Comparison of ENCODE assay signal across 8 cellular contexts in the genomic region with DNA sequence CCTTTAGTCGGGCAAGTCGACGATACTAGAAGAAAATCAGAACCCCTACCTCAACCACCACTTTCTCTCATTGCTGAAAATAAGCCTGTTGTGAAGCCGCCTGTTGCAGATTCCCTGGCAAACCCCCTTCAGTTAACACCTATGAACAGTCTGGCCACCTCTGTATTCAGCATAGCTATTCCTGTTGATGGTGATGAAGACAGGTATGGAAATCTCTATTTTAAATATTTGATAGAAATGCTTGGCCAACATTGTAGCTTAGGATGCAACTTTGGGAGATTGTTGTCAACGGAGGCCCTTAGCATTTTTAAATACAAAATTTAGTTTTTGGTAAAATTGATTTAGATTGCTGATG. TPM values are rescaled to one million over a fixed set of nuclear protein-coding genes. Genes with fewer than 3 reads are reported as not detected.
A peak's percentile ranks its signal among the peaks of the same experiment; 100 is the strongest.
DNase-seq lines count a peak whose midpoint lies in the region; ATAC-seq and TF ChIP-seq lines count a peak whose summit lies in the region.

No MANE protein-coding gene starts in this region.

- H3K4me1 ChIP-seq in cardiac muscle cell (ENCODE audit: low read depth): peaks cover 35% of the 10 kb centered on the region
- peaks cover 3 to 10% of the 10 kb centered on the region in 2 donors for H3K4me1 ChIP-seq in lung (ENCODE audit: control insufficient read depth in 2 of 2, insufficient read depth in 2 of 2, low read length in 2 of 2)
- peaks cover 0 to 3% of the 10 kb centered on the region in 2 donors for H3K4me1 ChIP-seq in uterus

- H3K27me3 ChIP-seq in cardiac muscle cell: no peaks in the 10 kb centered on the region
- no peaks in the 10 kb centered on the region for H3K27me3 ChIP-seq in lung (ENCODE audit: control insufficient read depth, insufficient read depth)
- no peaks in the 10 kb centered on the region for H3K27me3 ChIP-seq in uterus

- WGBS in lung, 2 donors: 2 to 5% methylated on average over 5 of the region's 5 CpGs

- in situ Hi-C loops in astrocyte of the cerebellum (cut with HindIII; ENCODE audit: low sequenced_read_pairs): loop anchor here (5.0 kb wide), 1 partner anchor 169 kb away; no protein-coding TSS in a partner anchor

- H3K36me3 ChIP-seq in cardiac muscle cell (no peaks in the 10 kb centered on the region), lung (ENCODE audit: control insufficient read depth in 2 of 2, insufficient read depth in 2 of 2, low read length in 2 of 2) (peaks cover 2 to 3% of the 10 kb centered on the region in 2 donors), uterus (no peaks in the 10 kb centered on the region)

- TF ChIP-seq CTCF in cardiac muscle cell (IDR thresholded peaks at IDR 0.05; ENCODE audit: low read depth, low read length) (no peak), astrocyte of the cerebellum (IDR thresholded peaks at IDR 0.05; ENCODE audit: low read depth, low read length, missing control alignments) (no peak), lung (IDR thresholded peaks at IDR 0.05; ENCODE audit: control extremely low read depth, extremely low read depth) (no peak), uterus (IDR thresholded peaks at IDR 0.05) (no peak)

- no peak for TF ChIP-seq POLR2A in uterus (IDR thresholded peaks at IDR 0.05)

- no peaks in the 10 kb centered on the region for H3K9me3 ChIP-seq in cardiac muscle cell (ENCODE audit: low read depth)
- no peaks in the 10 kb centered on the region for H3K9me3 ChIP-seq in lung (ENCODE audit: control insufficient read depth in 2 of 2, insufficient read depth in 1 of 2, low read length in 1 of 2)
- no peaks in the 10 kb centered on the region for H3K9me3 ChIP-seq in uterus

- H3K4me3 ChIP-seq in cardiac muscle cell (peak overlapping the region; percentile 62), astrocyte of the cerebellum (ENCODE audit: low read depth, low read length) (peak overlapping the region; percentile 88), lung (peak overlapping the region; percentile 93), uterus (peak overlapping the region; percentile 57 to 95)

- no peak for ATAC-seq in left cardiac atrium
- ATAC-seq in lung (ENCODE audit: insufficient read depth, low FRiP score): no peak
- ATAC-seq in HG03095 (IDR thresholded peaks at IDR 0.05; ENCODE audit: unreplicated experiment): no peak
- ATAC-seq in GM21619 (IDR thresholded peaks at IDR 0.05; ENCODE audit: unreplicated experiment): no peak

- intact Hi-C loops in left cardiac atrium (cut with DNase I): no loop called here
- intact Hi-C loops in uterus (cut with DNase I; ENCODE audit: low total_unique reads): no loop called here

- DNase-seq in cardiac muscle cell (ENCODE audit: low read depth in 1 of 2, low spot score in 1 of 2): no peak
- no peak for DNase-seq in left cardiac atrium
- no peak for DNase-seq in astrocyte of the cerebellum (ENCODE audit: low read depth)
- DNase-seq in lung (ENCODE audit: low spot score): no peak
- DNase-seq in uterus: no peak
- DNase-seq in H4 (ENCODE audit: low spot score): no peak

- H3K27ac ChIP-seq in cardiac muscle cell (peak overlapping the region; percentile 96), lung (ENCODE audit: low read depth in 1 of 2, low read length in 1 of 2) (peak overlapping the region; percentile 99), uterus (peak overlapping the region; percentile 99 to 100)

RNA-seq across cellular contexts. Expression of gene TSC22D2, which starts 3.0 kb away (rescaled TPM):
- 12.8 and 25.6 TPM in 2 replicates for total RNA-seq in cardiac muscle cell
- polyA plus RNA-seq in cardiac muscle cell: 22.6 and 29.1 TPM in 2 replicates
- 10 to 100 TPM; 24.0 to 34.9 TPM for total RNA-seq in left cardiac atrium
- total RNA-seq in lung: 10 to 100 TPM; 25.7 to 57.7 TPM
- polyA plus RNA-seq in lung: 10 to 100 TPM in 1 of 2 donors, 1 to 10 TPM in 1; 8.8 to 11.7 TPM
- 10 to 100 TPM; 11.8 to 60.5 (median 23.6) TPM for total RNA-seq in uterus
- 5.8 and 7.2 TPM in 2 replicates for total RNA-seq in H4 (2014; rRNA removed; shearing (Covaris generic))
